14 cellular contexts compared by ENCODE assay signal in genomic region chr1:86866665-86867064, GRCh38. TPM values are rescaled to one million over a fixed set of nuclear protein-coding genes. Genes with fewer than 3 reads are reported as not detected.
DNase-seq lines count a peak whose midpoint lies in the region; ATAC-seq and TF ChIP-seq lines count a peak whose summit lies in the region.
"Had no signal": no experiment of that assay in that cellular context is flagged by ENCODE, and none has a peak within 500 bp of the region (broad histone marks: within the 10 kb centered on the region; RNA-seq: fewer than 3 reads in every experiment).

No MANE protein-coding gene starts in this region.

- DNase-seq in EL (peak; percentile 63), HFFc6 (peak; percentile 45), brain microvascular endothelial cell (peak; percentile 36), mesenchymal stem cell (peak; percentile 73), SK-N-SH (no peak), NCI-H446 treated with DMSO at 0.1 percent for 48 hours (lab: John Stamatoyannopoulos, UW) (no peak)
- DNase-seq: heart right ventricle, NCI-H2029, SHP77 had no signal

- peaks cover 5% of the 10 kb centered on the region; the same call in 1 of the 2 replicates for H3K36me3 Mint-ChIP-seq in HFFc6 (ENCODE audit: low read depth)

- H3K36me3 ChIP-seq in brain microvascular endothelial cell (replicated peaks) (peaks cover 2% of the 10 kb centered on the region), mesenchymal stem cell (ENCODE audit: control insufficient read depth in 1 of 2, insufficient read depth in 2 of 2, low read depth in 1 of 2, low read length in 2 of 2) (peaks cover 3 to 20% of the 10 kb centered on the region in 2 experiments), SK-N-SH (replicated peaks in 1 of 2; ENCODE audit: control insufficient read depth in 1 of 2, insufficient read depth in 2 of 2, low read length in 1 of 2) (peaks cover 0 to 30% of the 10 kb centered on the region in 2 experiments)

- CTCF ChIA-PET in SK-N-SH (lab: Yijun Ruan, JAX) = no interaction called here

- H3K4ac ChIP-seq in mesenchymal stem cell (ENCODE audit: low read depth in 1 of 2, low read length in 2 of 2) = no peak overlapping the region

- H3K4me3 ChIP-seq in brain microvascular endothelial cell (ENCODE audit: low read depth, low read length) = no peak overlapping the region
- no peak overlapping the region for H3K4me3 ChIP-seq in mesenchymal stem cell (ENCODE audit: insufficient read depth in 1 of 2, low read depth in 1 of 2, low read length in 2 of 2)
- H3K4me3 ChIP-seq in SK-N-SH (ENCODE audit: low read depth in 2 of 2, low read length in 1 of 2) = no peak overlapping the region
- H3K4me3 ChIP-seq: heart right ventricle, suprapubic skin had no signal

- H4K91ac ChIP-seq in mesenchymal stem cell (ENCODE audit: low read length) = no peak overlapping the region

- H3K4me1 ChIP-seq in mesenchymal stem cell (ENCODE audit: control insufficient read depth, insufficient read depth, low read depth, low read length) = no peaks in the 10 kb centered on the region
- H3K4me1 ChIP-seq in SK-N-SH (ENCODE audit: control insufficient read depth in 1 of 2, insufficient read depth in 2 of 2, low read depth in 1 of 2, low read length in 1 of 2) = no peaks in the 10 kb centered on the region

- H3K27me3 Mint-ChIP-seq in HFFc6 (ENCODE audit: insufficient read depth) = peaks cover 2% of the 10 kb centered on the region; the same call in 1 of the 2 replicates

- TF ChIP-seq EP300 in SK-N-SH (IDR thresholded peaks at IDR 0.05; ENCODE audit: borderline replicate concordance in 1 of 2, low read depth in 1 of 2, low read length in 1 of 2) = no peak

- no peak overlapping the region for H3K4me3 Mint-ChIP-seq in HFFc6

- H3K9ac ChIP-seq in mesenchymal stem cell (ENCODE audit: low read length) (peak overlapping the region; percentile 42), SK-N-SH (no peak overlapping the region)

- no peaks in the 10 kb centered on the region; the same call in 1 of the 2 replicates for H4K20me1 ChIP-seq in SK-N-SH (ENCODE audit: insufficient read depth)

- H3K4me2 ChIP-seq in mesenchymal stem cell (ENCODE audit: low read length, poor library complexity, severe bottlenecking) = no peak overlapping the region
- no peak overlapping the region for H3K4me2 ChIP-seq in SK-N-SH

- H3K9me3 Mint-ChIP-seq in HFFc6 = no peaks in the 10 kb centered on the region

- H2BK12ac ChIP-seq in mesenchymal stem cell (ENCODE audit: low read length in 2 of 2) = no peak overlapping the region

- no peak overlapping the region for H2BK120ac ChIP-seq in mesenchymal stem cell (ENCODE audit: low read depth, low read length)

- H2BK5ac ChIP-seq in mesenchymal stem cell (ENCODE audit: low read depth, low read length, poor library complexity, severe bottlenecking) = no peak overlapping the region

- H3K9me3 ChIP-seq in mesenchymal stem cell (ENCODE audit: control insufficient read depth, low read length) (no peaks in the 10 kb centered on the region), SK-N-SH (no peaks in the 10 kb centered on the region)
- H3K9me3 ChIP-seq: heart right ventricle, neutrophil, suprapubic skin had no signal

- peaks cover 4% of the 10 kb centered on the region for H3K79me1 ChIP-seq in mesenchymal stem cell (replicated peaks; ENCODE audit: low read length, poor library complexity, severe bottlenecking)

- H2AFZ ChIP-seq in mesenchymal stem cell (ENCODE audit: low read depth, low read length) = no peak overlapping the region
- H2AFZ ChIP-seq in SK-N-SH (ENCODE audit: low read depth) = no peak overlapping the region

- H4K8ac ChIP-seq in mesenchymal stem cell (ENCODE audit: low read length) = no peak overlapping the region

- H3K9me2 ChIP-seq in SK-N-SH = no peaks in the 10 kb centered on the region

- H3K27me3 ChIP-seq in brain microvascular endothelial cell (replicated peaks) = no peaks in the 10 kb centered on the region
- H3K27me3 ChIP-seq in mesenchymal stem cell (ENCODE audit: control insufficient read depth in 1 of 2, insufficient read depth in 1 of 2, low read length in 2 of 2) = no peaks in the 10 kb centered on the region
- no peaks in the 10 kb centered on the region for H3K27me3 ChIP-seq in SK-N-SH (ENCODE audit: insufficient read depth)
- H3K27me3 ChIP-seq: heart right ventricle, neutrophil, suprapubic skin had no signal

- no peak overlapping the region for H2AK5ac ChIP-seq in mesenchymal stem cell (ENCODE audit: low read length, severe bottlenecking)

- H3K79me2 ChIP-seq in SK-N-SH (ENCODE audit: insufficient read depth) = peaks cover 25% of the 10 kb centered on the region; the same call in 1 of the 2 replicates

- H3K27ac ChIP-seq in brain microvascular endothelial cell (no peak overlapping the region), mesenchymal stem cell (ENCODE audit: low read length, poor library complexity, severe bottlenecking) (no peak overlapping the region), SK-N-SH (ENCODE audit: low read depth in 2 of 2, low read length in 1 of 2) (no peak overlapping the region)
- H3K27ac ChIP-seq: heart right ventricle, neutrophil, suprapubic skin had no signal

- ATAC-seq in HG03442 (IDR thresholded peaks at IDR 0.05; ENCODE audit: unreplicated experiment) (no peak), HG02840 (IDR thresholded peaks at IDR 0.05; ENCODE audit: low FRiP score, unreplicated experiment) (no peak)
- ATAC-seq: HCT116, heart right ventricle had no signal

- POLR2A ChIA-PET in SK-N-SH (lab: Yijun Ruan, JAX) = no interaction called here

- no peak overlapping the region for H3K23ac ChIP-seq in mesenchymal stem cell (ENCODE audit: low read length in 2 of 2)

- H3F3A ChIP-seq in SK-N-SH (replicated peaks; ENCODE audit: insufficient read depth) = peaks cover 21% of the 10 kb centered on the region

- no peak overlapping the region for H3K18ac ChIP-seq in mesenchymal stem cell (ENCODE audit: low read depth in 1 of 2, low read length in 2 of 2)

- H3K14ac ChIP-seq in mesenchymal stem cell (ENCODE audit: low read length in 2 of 2) = no peak overlapping the region

- peaks cover 36% of the 10 kb centered on the region for H3K4me1 Mint-ChIP-seq in HFFc6 (ENCODE audit: low read depth)

- H3K27ac Mint-ChIP-seq in HFFc6 = peak overlapping the region; percentile 38; the same call in 1 of the 2 replicates

- no peak for TF ChIP-seq RAD21 in SK-N-SH (IDR thresholded peaks at IDR 0.05; ENCODE audit: low read length)

- in situ Hi-C loops in brain microvascular endothelial cell (cut with HindIII; ENCODE audit: low pct_ligation_motif_present, low sequenced_read_pairs) = no loop called here

- no peak for TF ChIP-seq CTCF in HFFc6 (IDR thresholded peaks at IDR 0.05)
- no peak for TF ChIP-seq CTCF in brain microvascular endothelial cell (IDR thresholded peaks at IDR 0.05; ENCODE audit: low read depth, low read length, missing control alignments)
- no peak for TF ChIP-seq CTCF in SK-N-SH (IDR thresholded peaks at IDR 0.05)

- no peak overlapping the region for H2BK15ac ChIP-seq in mesenchymal stem cell (ENCODE audit: low read depth, poor library complexity, severe bottlenecking)

TF ChIP-seq in SK-N-SH, 30 proteins besides CTCF, POLR2A, EP300 and RAD21:
- TF ChIP-seq TAF1 (IDR thresholded peaks at IDR 0.05; ENCODE audit: borderline replicate concordance, low read depth, low read length) (no peak), SMC3 (IDR thresholded peaks at IDR 0.05; ENCODE audit: low read depth, low read length) (no peak), GATA2 (CRISPR knock-in tag; IDR thresholded peaks at IDR 0.05) (no peak), MEF2A (IDR thresholded peaks at IDR 0.05; ENCODE audit: borderline replicate concordance, low read depth) (no peak), MXI1 (IDR thresholded peaks at IDR 0.05; ENCODE audit: low read depth, low read length) (no peak), SIN3A (IDR thresholded peaks at IDR 0.05; ENCODE audit: borderline replicate concordance, low read depth, low read length) (no peak), FOXM1 (IDR thresholded peaks at IDR 0.05; ENCODE audit: low read depth) (no peak), EZH2phosphoT487 (IDR thresholded peaks at IDR 0.05; ENCODE audit: borderline replicate concordance, low read depth) (no peak), NFIC (IDR thresholded peaks at IDR 0.05; ENCODE audit: borderline replicate concordance) (no peak), RXRA (IDR thresholded peaks at IDR 0.05; ENCODE audit: borderline replicate concordance, low read depth) (no peak), USF2 (IDR thresholded peaks at IDR 0.05; ENCODE audit: borderline replicate concordance, low read depth, low read length) (no peak), YY1 (IDR thresholded peaks at IDR 0.05; ENCODE audit: low read depth) (no peak), RFX5 (IDR thresholded peaks at IDR 0.05; ENCODE audit: low read length) (no peak), TCF12 (IDR thresholded peaks at IDR 0.05) (no peak), RCOR1 (IDR thresholded peaks at IDR 0.05; ENCODE audit: low read length) (no peak), FOSL2 (IDR thresholded peaks at IDR 0.05; ENCODE audit: borderline replicate concordance, low read depth) (no peak), ELF1 (IDR thresholded peaks at IDR 0.05) (no peak)

RNA-seq across cellular contexts. Expression of gene SELENOF, which starts 47.3 kb away (rescaled TPM):
- 100 to 1,000 TPM; 251 to 322 (median 278) TPM for total RNA-seq in HFFc6 (2021; fragmentation: NEBNext Ultra II Directional; extraction: Animal tissue kit (Norgen Biotek cat#: 25700))
- polyA plus RNA-seq in mesenchymal stem cell (2013, experiment 1 of 2) = 196 TPM
- 205 TPM for polyA plus RNA-seq in mesenchymal stem cell (2013, experiment 2 of 2)
- 155 and 188 TPM in 2 replicates for polyA plus RNA-seq in SK-N-SH (2012; rRNA removed)
- polyA plus RNA-seq in SK-N-SH (2012; cell fraction: cytosol; rRNA removed) = 258 and 366 TPM in 2 replicates
- 25.1 and 54.9 TPM in 2 replicates for polyA plus RNA-seq in SK-N-SH (2012; cell fraction: nucleus; rRNA removed)

RNA-seq across cellular contexts. Expression of gene HS2ST1, which starts 47.8 kb away (rescaled TPM):
- 10 to 100 TPM; 23.8 to 26.8 (median 24.8) TPM for total RNA-seq in HFFc6 (2021; fragmentation: NEBNext Ultra II Directional; extraction: Animal tissue kit (Norgen Biotek cat#: 25700))
- 18.9 TPM for polyA plus RNA-seq in mesenchymal stem cell (2013, experiment 1 of 2)
- polyA plus RNA-seq in mesenchymal stem cell (2013, experiment 2 of 2) = 19.8 TPM
- 16.6 and 21.8 TPM in 2 replicates for polyA plus RNA-seq in SK-N-SH (2012; rRNA removed)
- 24.2 and 27.1 TPM in 2 replicates for polyA plus RNA-seq in SK-N-SH (2012; cell fraction: cytosol; rRNA removed)
- polyA plus RNA-seq in SK-N-SH (2012; cell fraction: nucleus; rRNA removed) = 7.0 and 7.7 TPM in 2 replicates

Comparison
In these comparisons a context has a peak if more than half of its experiments do, and no peak if none do; other contexts are left out.
1. DNase-seq: peak in EL (single experiment), HFFc6 (single experiment), brain microvascular endothelial cell (single experiment) and mesenchymal stem cell (single experiment); none in SK-N-SH (single experiment) and NCI-H446 treated with DMSO at 0.1 percent for 48 hours (single experiment).